In the genomic region with DNA sequence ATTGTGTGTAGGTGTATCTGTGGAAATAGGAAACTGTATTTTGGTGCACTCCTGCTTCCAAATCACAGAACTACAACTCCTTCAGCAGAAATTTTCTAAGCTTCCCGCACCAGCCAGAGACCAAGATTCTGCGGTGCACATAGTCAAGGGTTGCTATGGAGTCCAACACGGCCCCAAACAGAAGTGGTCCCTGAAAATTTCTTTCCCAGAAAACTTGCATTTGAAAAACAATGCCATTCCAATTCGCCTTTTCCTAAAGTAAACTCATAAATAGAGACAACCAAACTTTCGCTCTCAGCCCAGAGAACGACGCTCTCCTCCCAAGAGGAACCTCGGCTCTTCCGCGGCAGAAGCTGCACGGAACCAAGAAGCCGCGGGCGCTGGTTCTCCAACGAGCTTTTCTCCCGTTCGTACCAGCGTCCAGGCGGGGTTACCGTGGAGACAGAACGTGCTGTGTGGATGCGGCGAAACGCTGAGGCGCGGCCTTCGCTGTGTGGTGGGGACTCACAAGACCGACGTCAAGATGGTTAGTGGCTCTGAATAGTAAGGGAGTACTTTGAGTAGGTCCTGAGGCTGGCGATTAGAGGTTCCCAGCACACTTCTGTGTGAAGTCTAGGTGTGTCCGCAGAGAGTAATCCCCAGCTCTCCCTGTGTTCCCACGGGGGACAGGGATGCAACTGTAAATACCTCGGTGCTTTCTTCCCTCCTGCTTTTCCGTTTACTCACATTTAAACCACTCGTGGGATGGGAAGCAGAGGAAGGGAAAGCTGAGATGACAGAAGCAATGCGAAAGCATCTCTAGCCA, we compare ENCODE assay signal across 8 cellular contexts.
DNase-seq lines count a peak whose midpoint lies in the region; ATAC-seq and TF ChIP-seq lines count a peak whose summit lies in the region.

No MANE protein-coding gene starts in this region.

- DNase-seq in AG09309 (ENCODE audit: low read depth) = peak; percentile 50
- DNase-seq in NCI-H226 = peak; percentile 81
- DNase-seq in activated CD4-positive, CD25-positive, alpha-beta regulatory T cell treated with anti-CD3 and anti-CD28 coated beads, Interleukin-2, amount 50 U/mL, for 16 hours (ENCODE audit: low read depth, low spot score) = peak; percentile 69
- DNase-seq in central memory CD4-positive, alpha-beta T cell = peak; percentile 84
- peak; percentile 91 for DNase-seq in islet precursor cell
- peak; percentile 81 to 84 for DNase-seq in stimulated activated CD4-positive, alpha-beta T cell treated with anti-CD3 and anti-CD28 coated beads, Interleukin-12 subunit alpha, Interleukin-12 subunit beta, amount 100 ng/mL, for 24 hours (ENCODE audit: low read depth in 2 of 2)

- peak overlapping the region; percentile 81 for H3K4me3 ChIP-seq in AG09309 (ENCODE audit: control insufficient read depth, low read depth, low read length)

- ATAC-seq in GM18909 (IDR thresholded peaks at IDR 0.05; ENCODE audit: poor library complexity, unreplicated experiment) (peak; percentile 96), HG03139 (IDR thresholded peaks at IDR 0.05; ENCODE audit: unreplicated experiment) (peak; percentile 96)

- TF ChIP-seq CTCF in AG09309 (IDR thresholded peaks at IDR 0.05; ENCODE audit: control insufficient read depth, insufficient read depth, low read depth, low read length, missing control alignments) = no peak

Comparison
In these comparisons a context has a peak if more than half of its experiments do, and no peak if none do; other contexts are left out.
1. Peak in every context shown above with its lines: DNase-seq, ATAC-seq and H3K4me3 ChIP-seq.